ENCODE assay signal across 9 cellular contexts in the genomic region with DNA sequence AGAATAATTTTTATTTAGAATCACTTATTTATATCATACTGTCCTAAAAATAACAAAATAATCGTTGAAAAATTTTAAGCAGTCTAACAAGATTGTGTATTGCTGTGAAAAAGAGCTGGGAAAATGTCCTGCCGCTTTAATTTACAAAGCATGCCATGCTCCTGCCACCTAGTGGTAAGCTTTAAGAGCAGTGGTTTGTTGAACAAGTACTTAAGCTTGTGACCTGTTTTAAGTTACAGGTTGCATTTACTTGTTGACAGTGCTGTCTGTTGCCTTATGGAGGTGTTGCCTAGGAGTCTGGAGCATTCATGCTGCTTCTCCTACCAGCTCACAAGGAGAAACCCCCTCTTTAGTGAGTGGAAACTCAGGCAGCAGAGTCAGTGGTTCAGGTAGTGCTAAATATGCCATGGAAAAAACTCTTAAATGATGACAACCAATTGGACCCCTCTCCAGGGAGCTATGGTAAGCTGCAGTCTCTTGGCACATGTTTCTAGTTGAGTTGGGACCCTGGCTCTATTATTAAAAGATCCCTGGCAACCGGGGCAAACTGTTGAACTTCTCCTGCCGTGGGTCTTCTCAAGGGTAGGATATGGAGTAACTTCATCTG.
A peak's percentile ranks its signal among the peaks of the same experiment; 100 is the strongest.
DNase-seq lines count a peak whose midpoint lies in the region; ATAC-seq and TF ChIP-seq lines count a peak whose summit lies in the region.
"Had no signal": no experiment of that assay in that cellular context is flagged by ENCODE, and none has a peak within 500 bp of the region (broad histone marks: within the 10 kb centered on the region; RNA-seq: fewer than 3 reads in every experiment).

No MANE protein-coding gene starts in this region.

- POLR2A ChIA-PET in activated CD4-positive, alpha-beta T cell treated with anti-CD3 and anti-CD28 coated beads, Interleukin-2, amount 10 ng/mL, durations not matched to agents 7 days and 5 days (lab: Charles Lee): interaction anchor here (0.7 kb wide), 1 partner anchor 208 kb away, joined by 3 read pairs; no protein-coding TSS in a partner anchor

- no peak overlapping the region for H3K4me3 ChIP-seq in BE2C (ENCODE audit: low read depth, low read length)
- no peak overlapping the region for H3K4me3 ChIP-seq in GM12875 (ENCODE audit: low read depth, low read length)
- H3K4me3 ChIP-seq in foreskin fibroblast (ENCODE audit: low read depth in 1 of 2, low read length in 2 of 2): no peak overlapping the region

- TF ChIP-seq CTCF in BE2C (IDR thresholded peaks at IDR 0.05; ENCODE audit: low read depth, low read length) (peak; percentile 92), GM12875 (IDR thresholded peaks at IDR 0.05; ENCODE audit: borderline replicate concordance, insufficient read depth, low read depth, low read length) (peak; percentile 83), foreskin fibroblast (IDR thresholded peaks at IDR 0.05; ENCODE audit: low read depth, low read length) (peak; percentile 84)

- H3K4me1 ChIP-seq in BE2C: no peaks in the 10 kb centered on the region

- ATAC-seq in GM18909 (IDR thresholded peaks at IDR 0.05; ENCODE audit: poor library complexity, unreplicated experiment) (no peak), GM21717 (IDR thresholded peaks at IDR 0.05; ENCODE audit: unreplicated experiment) (no peak)

- no peak overlapping the region for H3K27ac Mint-ChIP-seq in activated CD4-positive, alpha-beta T cell treated with anti-CD3 and anti-CD28 coated beads, Interleukin-2, amount 10 ng/mL, durations not matched to agents 7 days and 5 days
- H3K27ac Mint-ChIP-seq: IgD-negative memory B cell had no signal

- no peaks in the 10 kb centered on the region for H3K36me3 Mint-ChIP-seq in activated CD4-positive, alpha-beta T cell treated with anti-CD3 and anti-CD28 coated beads, Interleukin-2, amount 10 ng/mL, durations not matched to agents 7 days and 5 days (ENCODE audit: low read depth)
- H3K36me3 Mint-ChIP-seq: IgD-negative memory B cell had no signal

- H3K27me3 Mint-ChIP-seq in activated CD4-positive, alpha-beta T cell treated with anti-CD3 and anti-CD28 coated beads, Interleukin-2, amount 10 ng/mL, durations not matched to agents 7 days and 5 days: no peaks in the 10 kb centered on the region
- H3K27me3 Mint-ChIP-seq: IgD-negative memory B cell had no signal

- no peaks in the 10 kb centered on the region for H3K9me3 Mint-ChIP-seq in activated CD4-positive, alpha-beta T cell treated with anti-CD3 and anti-CD28 coated beads, Interleukin-2, amount 10 ng/mL, durations not matched to agents 7 days and 5 days
- H3K9me3 Mint-ChIP-seq: IgD-negative memory B cell had no signal

- H3K4me3 Mint-ChIP-seq in activated CD4-positive, alpha-beta T cell treated with anti-CD3 and anti-CD28 coated beads, Interleukin-2, amount 10 ng/mL, durations not matched to agents 7 days and 5 days: no peak overlapping the region

- peaks cover 24% of the 10 kb centered on the region for H3K4me1 Mint-ChIP-seq in activated CD4-positive, alpha-beta T cell treated with anti-CD3 and anti-CD28 coated beads, Interleukin-2, amount 10 ng/mL, durations not matched to agents 7 days and 5 days

- no peaks in the 10 kb centered on the region for H3K9me3 ChIP-seq in BE2C

- no peaks in the 10 kb centered on the region for H3K27me3 ChIP-seq in BE2C

- no peaks in the 10 kb centered on the region; the same call in 1 of the 2 replicates for H3K36me3 ChIP-seq in BE2C

- CTCF ChIA-PET in activated CD4-positive, alpha-beta T cell treated with anti-CD3 and anti-CD28 coated beads, Interleukin-2, amount 10 ng/mL, durations not matched to agents 7 days and 5 days (lab: Charles Lee): interaction anchor here (0.6 to 2.9 kb wide), 20 partner anchors 9 to 307 kb away, joined by 3 to 13 read pairs (median 4); a partner anchor contains a TSS

- peak; percentile 40 for DNase-seq in BE2C
- peak; percentile 6 for DNase-seq in NCI-H446 treated with DMSO at 0.1 percent for 48 hours (lab: John Stamatoyannopoulos, UW)
- DNase-seq in activated CD4-positive, alpha-beta T cell treated with anti-CD3 and anti-CD28 coated beads, Interleukin-2, amount 10 ng/mL, durations not matched to agents 7 days and 5 days: peak; percentile 68
- peak; percentile 68 to 86 for DNase-seq in foreskin fibroblast
- peak; percentile 89 for DNase-seq in pons (ENCODE audit: low spot score)

Comparison
In these comparisons a context has a peak if more than half of its experiments do, and no peak if none do; other contexts are left out.
1. DNase-seq: peak in every context shown above with its lines; median percentile 89 in pons; 77 in foreskin fibroblast; 68 in activated CD4-positive, alpha-beta T cell treated with anti-CD3 and anti-CD28 coated beads, Interleukin-2, amount 10 ng/mL, durations not matched to agents 7 days and 5 days; 40 in BE2C; 6 in NCI-H446 treated with DMSO at 0.1 percent for 48 hours.